Comparison of ENCODE assay signal across 1 cellular context in genomic region chr17:80032614-80033171, GRCh38.
TF ChIP-seq lines count a peak whose summit lies in the region.

No MANE protein-coding gene starts in this region.

TF ChIP-seq in GM12878, 131 proteins besides CTCF, POLR2A, EP300 and RAD21 (continued from another document):
- TF ChIP-seq KAT2A (conservative IDR thresholded peaks at IDR 0.05; ENCODE audit: control insufficient read depth, low read depth, low read length) (no peak), NFYA (IDR thresholded peaks at IDR 0.05; ENCODE audit: borderline replicate concordance, low read depth, low read length) (no peak), RELA (IDR thresholded peaks at IDR 0.05; ENCODE audit: borderline replicate concordance, partially characterized antibody) (no peak), GATAD2B (conservative IDR thresholded peaks at IDR 0.05; ENCODE audit: low read depth) (no peak), ZNF24 (IDR thresholded peaks at IDR 0.05) (no peak), HDAC2 (IDR thresholded peaks at IDR 0.05) (no peak), CHD4 (IDR thresholded peaks at IDR 0.05) (no peak), ZBTB33 (IDR thresholded peaks at IDR 0.05) (no peak), NRF1 (conservative IDR thresholded peaks at IDR 0.05; ENCODE audit: low read depth, low read length) (no peak), PML (IDR thresholded peaks at IDR 0.05; ENCODE audit: low read length) (no peak), IRF4 (IDR thresholded peaks at IDR 0.05; ENCODE audit: low read depth, low read length) (no peak), GABPA (IDR thresholded peaks at IDR 0.05; ENCODE audit: low read depth) (no peak), PAX8 (IDR thresholded peaks at IDR 0.05) (no peak), ZBTB40 (IDR thresholded peaks at IDR 0.05; ENCODE audit: borderline replicate concordance) (no peak), SIN3A (IDR thresholded peaks at IDR 0.05; ENCODE audit: low read depth, low read length) (no peak), SREBF2 (IDR thresholded peaks at IDR 0.05; ENCODE audit: low read length) (no peak)
